1 cellular context compared by ENCODE assay signal in genomic region chr15:45589296-45589695, GRCh38.
TF ChIP-seq lines count a peak whose summit lies in the region.

No MANE protein-coding gene starts in this region.

TF ChIP-seq in HepG2, 621 proteins besides CTCF, POLR2A, EP300 and RAD21:
- TF ChIP-seq GATA4 (IDR thresholded peaks at IDR 0.05; ENCODE audit: borderline replicate concordance, low read depth) (no peak), MXD3 (CRISPR knock-in tag; IDR thresholded peaks at IDR 0.05) (no peak), NKX3-1 (CRISPR knock-in tag; IDR thresholded peaks at IDR 0.05) (no peak), ELF1 (CRISPR knock-in tag; IDR thresholded peaks at IDR 0.05) (no peak), ZNF749 (CRISPR knock-in tag; IDR thresholded peaks at IDR 0.05; ENCODE audit: borderline replicate concordance) (no peak), SUZ12 (IDR thresholded peaks at IDR 0.05; ENCODE audit: low read depth, low read length) (no peak), ZNF12 (CRISPR knock-in tag; IDR thresholded peaks at IDR 0.05) (no peak), ZNF574 (CRISPR knock-in tag; IDR thresholded peaks at IDR 0.05) (no peak), ZBTB38 (CRISPR knock-in tag; IDR thresholded peaks at IDR 0.05) (no peak)
